ENCODE assay signal across 22 cellular contexts in the genomic region with DNA sequence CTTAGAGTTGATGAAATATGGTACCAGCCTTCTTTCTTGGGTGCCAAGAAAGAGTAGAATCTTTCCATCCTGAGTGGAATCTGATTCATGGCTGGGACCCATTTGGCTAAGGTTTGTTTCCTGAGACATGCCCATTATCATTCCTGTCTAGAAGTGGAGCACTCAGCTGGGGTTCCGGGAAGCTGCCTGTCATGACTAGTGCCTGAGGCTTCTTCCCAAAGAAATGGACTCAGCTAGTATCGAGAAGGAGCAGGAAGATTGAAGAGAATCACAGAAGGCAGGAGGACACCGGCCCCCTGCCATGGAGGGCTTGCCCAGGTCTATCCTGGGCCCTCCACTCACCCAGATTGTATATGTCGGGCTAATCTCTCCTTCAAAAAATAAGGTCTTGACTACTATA. TPM values are rescaled to one million over a fixed set of nuclear protein-coding genes. Genes with fewer than 3 reads are reported as not detected.
DNase-seq lines count a peak whose midpoint lies in the region; ATAC-seq lines count a peak whose summit lies in the region.
"Had no signal": no experiment of that assay in that cellular context is flagged by ENCODE, and none has a peak within 500 bp of the region (broad histone marks: within the 10 kb centered on the region; RNA-seq: fewer than 3 reads in every experiment).

No MANE protein-coding gene starts in this region.

- H3K36me3 Mint-ChIP-seq in activated T-cell treated with anti-CD3 and anti-CD28 coated beads, Interleukin-2, amount 50 U/mL, for 24 hours (ENCODE audit: low read depth): no peaks in the 10 kb centered on the region

- H3K9me3 Mint-ChIP-seq in activated T-cell treated with anti-CD3 and anti-CD28 coated beads, Interleukin-2, amount 50 U/mL, for 24 hours: no peaks in the 10 kb centered on the region

- H3K27ac Mint-ChIP-seq in activated T-cell treated with anti-CD3 and anti-CD28 coated beads, Interleukin-2, amount 50 U/mL, for 24 hours: no peak overlapping the region
- H3K27ac Mint-ChIP-seq: GM23338, H9 had no signal

- H3K4me1 Mint-ChIP-seq in activated T-cell treated with anti-CD3 and anti-CD28 coated beads, Interleukin-2, amount 50 U/mL, for 24 hours (ENCODE audit: low read depth): no peaks in the 10 kb centered on the region
- H3K4me1 Mint-ChIP-seq: GM23338 had no signal

- ATAC-seq in HG02588 (IDR thresholded peaks at IDR 0.05; ENCODE audit: unreplicated experiment): no peak
- ATAC-seq: GM23338 had no signal

- peaks cover 9% of the 10 kb centered on the region for H3K27me3 Mint-ChIP-seq in activated T-cell treated with anti-CD3 and anti-CD28 coated beads, Interleukin-2, amount 50 U/mL, for 24 hours

- no peak overlapping the region for H3K4me3 Mint-ChIP-seq in activated T-cell treated with anti-CD3 and anti-CD28 coated beads, Interleukin-2, amount 50 U/mL, for 24 hours
- H3K4me3 Mint-ChIP-seq: GM23338, H9 had no signal

- peak; percentile 11 for DNase-seq in activated CD8-positive, alpha-beta memory T cell treated with anti-CD3 and anti-CD28 coated beads for 24 hours
- DNase-seq in activated CD8-positive, alpha-beta memory T cell treated with anti-CD3 and anti-CD28 coated beads, Interleukin-2, amount 50 U/mL, for 48 hours: no peak
- DNase-seq in AG08395 (ENCODE audit: low spot score): peak; percentile 31
- DNase-seq in RPMI7951 (ENCODE audit: low read depth): peak; percentile 46
- peak; percentile 80 for DNase-seq in islet precursor cell
- no peak for DNase-seq in activated T-cell treated with anti-CD3 and anti-CD28 coated beads for 4 hours
- no peak for DNase-seq in activated T-cell treated with anti-CD3 and anti-CD28 coated beads, Interleukin-2, amount 50 U/mL, for 24 hours
- DNase-seq: Calu3, DMS79 treated with DMSO at 0.1 percent for 48 hours, H9, KBM-7, MV-4-11, NCI-H1105, NCI-H1436 treated with DMSO at 0.1 percent for 48 hours, NCI-H187 treated with DMSO at 0.1 percent for 48 hours, NCI-H2171 treated with DMSO at 0.1 percent for 48 hours, NCI-H524 treated with DMSO at 0.1 percent for 48 hours, NCI-H82, PC-9, RPMI8226 had no signal

RNA-seq across cellular contexts. Expression of gene KREMEN1, which starts 57.7 kb away (rescaled TPM):
- 6.1 and 6.2 TPM in 2 replicates for total RNA-seq in RPMI7951 (2014; rRNA removed; shearing (Covaris generic))

Comparison
In these comparisons a context has a peak if more than half of its experiments do, and no peak if none do; other contexts are left out.
1. DNase-seq: peak in activated CD8-positive, alpha-beta memory T cell treated with anti-CD3 and anti-CD28 coated beads for 24 hours (single experiment), AG08395 (single experiment), RPMI7951 (single experiment) and islet precursor cell (single experiment); none in activated CD8-positive, alpha-beta memory T cell treated with anti-CD3 and anti-CD28 coated beads, Interleukin-2, amount 50 U/mL, for 48 hours (single experiment), activated T-cell treated with anti-CD3 and anti-CD28 coated beads for 4 hours (single experiment) and activated T-cell treated with anti-CD3 and anti-CD28 coated beads, Interleukin-2, amount 50 U/mL, for 24 hours (single experiment).